9 cellular contexts compared by ENCODE assay signal in the genomic region with DNA sequence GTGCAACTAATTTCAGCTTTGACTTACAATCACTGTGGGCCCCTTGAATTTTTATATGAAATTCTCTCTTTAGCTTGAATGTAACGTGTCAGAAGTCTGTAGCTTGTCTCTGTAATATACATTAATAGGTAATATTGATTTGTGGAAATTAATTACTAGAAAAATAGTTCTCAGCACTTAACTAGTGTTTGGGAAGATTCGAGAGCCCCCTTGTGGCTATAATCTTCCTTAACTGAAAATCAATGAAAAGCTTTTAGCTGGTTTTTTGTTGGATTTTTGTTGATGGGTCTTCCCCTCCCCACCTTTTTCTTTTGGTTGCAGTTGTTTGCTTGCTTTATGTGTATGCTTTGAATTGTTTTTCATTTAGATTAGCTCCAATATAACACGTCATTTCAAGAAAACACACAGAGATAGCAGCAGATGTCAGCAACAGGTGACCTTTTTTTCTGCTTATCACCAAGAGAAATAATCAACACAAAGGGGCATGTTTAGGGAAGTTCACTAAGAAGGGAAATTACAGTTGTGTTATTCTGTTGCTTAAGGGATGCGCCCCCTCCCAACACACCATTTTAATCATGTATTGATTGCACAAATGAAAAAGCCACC.
DNase-seq lines count a peak whose midpoint lies in the region; ATAC-seq and TF ChIP-seq lines count a peak whose summit lies in the region.
"Had no signal": no experiment of that assay in that cellular context is flagged by ENCODE, and none has a peak within 500 bp of the region (broad histone marks: within the 10 kb centered on the region; RNA-seq: fewer than 3 reads in every experiment).

No MANE protein-coding gene starts in this region.

- intact Hi-C loops in stomach (cut with DNase I; ENCODE audit: low total_unique reads): no loop called here

- no peak overlapping the region for H3K27ac ChIP-seq in stomach
- H3K27ac ChIP-seq: BLaER1 had no signal

- peaks cover 0 to 8% (median 0%) of the 10 kb centered on the region in 4 donors for H3K9me3 ChIP-seq in stomach

- no peaks in the 10 kb centered on the region for H3K36me3 ChIP-seq in stomach
- H3K36me3 ChIP-seq: BLaER1 had no signal

- H3K27me3 ChIP-seq in stomach: no peaks in the 10 kb centered on the region
- H3K27me3 ChIP-seq: BLaER1 had no signal

- WGBS in stomach, 5 donors: 18 to 27% (median 24%) methylated on average over 4 of the region's 4 CpGs

- no peak for ATAC-seq in HG02588 (IDR thresholded peaks at IDR 0.05; ENCODE audit: unreplicated experiment)

- DNase-seq in NCI-H2081 (lab: John Stamatoyannopoulos, UW) (peak; percentile 15 to 24), NCI-H2081 treated with DMSO at 0.1 percent for 48 hours (lab: John Stamatoyannopoulos, UW) (no peak), OCI-M1 (lab: John Stamatoyannopoulos, UW) (peak; percentile 60), foreskin fibroblast (peak in 1 of 2 donors; percentile 63), stomach (no peak), mesenteric fat pad (ENCODE audit: low spot score) (no peak), NCI-H187 treated with DMSO at 0.1 percent for 48 hours (lab: John Stamatoyannopoulos, UW) (no peak)

- peaks cover 0 to 7% (median 3%) of the 10 kb centered on the region in 4 donors for H3K4me1 ChIP-seq in stomach
- H3K4me1 ChIP-seq: BLaER1 had no signal

- no peak for TF ChIP-seq EP300 in stomach (IDR thresholded peaks at IDR 0.05)

- TF ChIP-seq CTCF in foreskin fibroblast (IDR thresholded peaks at IDR 0.05; ENCODE audit: low read depth, low read length): peak; percentile 31
- TF ChIP-seq CTCF in stomach (IDR thresholded peaks at IDR 0.05): peak in 5 of 7 experiments; percentile 19 to 53 (median 34)

- H3K4me3 ChIP-seq in foreskin fibroblast (ENCODE audit: low read depth in 1 of 2, low read length in 2 of 2) (no peak overlapping the region), stomach (no peak overlapping the region)
- H3K4me3 ChIP-seq: BLaER1 had no signal

- no peak for TF ChIP-seq POLR2A in stomach (IDR thresholded peaks at IDR 0.05)

Comparison
In these comparisons a context has a peak if more than half of its experiments do, and no peak if none do; other contexts are left out.
1. DNase-seq: peak in NCI-H2081 (2 of 2) and OCI-M1 (single experiment); none in NCI-H2081 treated with DMSO at 0.1 percent for 48 hours (single experiment), stomach (single experiment), mesenteric fat pad (single experiment) and NCI-H187 treated with DMSO at 0.1 percent for 48 hours (single experiment).